Comparison of ENCODE assay signal across 18 cellular contexts in genomic region chr17:80116276-80116922, GRCh38. TPM values are rescaled to one million over a fixed set of nuclear protein-coding genes. Genes with fewer than 3 reads are reported as not detected.
DNase-seq lines count a peak whose midpoint lies in the region; ATAC-seq, FAIRE-seq and TF ChIP-seq lines count a peak whose summit lies in the region.
"Had no signal": no experiment of that assay in that cellular context is flagged by ENCODE, and none has a peak within 500 bp of the region (broad histone marks: within the 10 kb centered on the region; RNA-seq: fewer than 3 reads in every experiment).

No MANE protein-coding gene starts in this region.

- H3K36me3 ChIP-seq in bronchial epithelial cell (ENCODE audit: control insufficient read depth, insufficient read depth, low read length): no peaks in the 10 kb centered on the region
- no peaks in the 10 kb centered on the region for H3K36me3 ChIP-seq in neural progenitor cell
- H3K36me3 ChIP-seq: Peyer's patch had no signal

- H3F3A ChIP-seq in neural progenitor cell (ENCODE audit: low read depth): no peaks in the 10 kb centered on the region

- H3K4me2 ChIP-seq in neural progenitor cell: no peak overlapping the region

- H3K4me1 Mint-ChIP-seq in activated naive CD8-positive, alpha-beta T cell treated with anti-CD3 and anti-CD28 coated beads, Interleukin-2, amount 10 ng/mL, durations not matched to agents 7 days and 5 days: peaks cover 4% of the 10 kb centered on the region
- no peaks in the 10 kb centered on the region for H3K4me1 Mint-ChIP-seq in activated naive CD8-positive, alpha-beta T cell treated with anti-CD3 and anti-CD28 coated beads, Interleukin-2, amount 50 U/mL, for 24 hours
- peaks cover 14% of the 10 kb centered on the region for H3K4me1 Mint-ChIP-seq in neural progenitor cell
- H3K4me1 Mint-ChIP-seq: CD14-positive monocyte had no signal

- no peak overlapping the region for H3K27ac Mint-ChIP-seq in activated naive CD8-positive, alpha-beta T cell treated with anti-CD3 and anti-CD28 coated beads, Interleukin-2, amount 10 ng/mL, durations not matched to agents 7 days and 5 days
- H3K27ac Mint-ChIP-seq in activated naive CD8-positive, alpha-beta T cell treated with anti-CD3 and anti-CD28 coated beads, Interleukin-2, amount 50 U/mL, for 24 hours: no peak overlapping the region
- peak overlapping the region; percentile 33 for H3K27ac Mint-ChIP-seq in neural progenitor cell

- no peak overlapping the region for H2AFZ ChIP-seq in neural progenitor cell (replicated peaks)

- no peak for ATAC-seq in activated naive CD8-positive, alpha-beta T cell treated with anti-CD3 and anti-CD28 coated beads, Interleukin-2, amount 10 ng/mL, durations not matched to agents 7 days and 5 days (ENCODE audit: low read depth)
- no peak for ATAC-seq in activated naive CD8-positive, alpha-beta T cell treated with anti-CD3 and anti-CD28 coated beads, Interleukin-2, amount 50 U/mL, for 24 hours
- no peak for ATAC-seq in HG03039 (IDR thresholded peaks at IDR 0.05; ENCODE audit: unreplicated experiment)
- ATAC-seq in HG03196 (IDR thresholded peaks at IDR 0.05; ENCODE audit: unreplicated experiment): no peak

- H3K4me3 ChIP-seq in bronchial epithelial cell (ENCODE audit: low read depth, low read length) (no peak overlapping the region), neural progenitor cell (no peak overlapping the region)
- H3K4me3 ChIP-seq: Peyer's patch had no signal

- no peaks in the 10 kb centered on the region for H3K9me3 ChIP-seq in neural progenitor cell (ENCODE audit: low read depth)
- H3K9me3 ChIP-seq: Peyer's patch had no signal

- no peaks in the 10 kb centered on the region for H3K27me3 Mint-ChIP-seq in activated naive CD8-positive, alpha-beta T cell treated with anti-CD3 and anti-CD28 coated beads, Interleukin-2, amount 10 ng/mL, durations not matched to agents 7 days and 5 days
- no peaks in the 10 kb centered on the region for H3K27me3 Mint-ChIP-seq in activated naive CD8-positive, alpha-beta T cell treated with anti-CD3 and anti-CD28 coated beads, Interleukin-2, amount 50 U/mL, for 24 hours
- no peaks in the 10 kb centered on the region for H3K27me3 Mint-ChIP-seq in neural progenitor cell (ENCODE audit: insufficient read depth, low read depth)

- H3K79me2 ChIP-seq in neural progenitor cell (ENCODE audit: low read depth): no peaks in the 10 kb centered on the region

- TF ChIP-seq CTCF in bronchial epithelial cell (IDR thresholded peaks at IDR 0.05; ENCODE audit: insufficient read depth, low read length, severe bottlenecking): no peak
- no peak for TF ChIP-seq CTCF in neural progenitor cell (IDR thresholded peaks at IDR 0.05)

- FAIRE-seq in bronchial epithelial cell (lab: Jason Lieb, UNC): peak; percentile 70
- FAIRE-seq: A204.1, H54 had no signal

- no peaks in the 10 kb centered on the region for H4K20me1 ChIP-seq in neural progenitor cell (ENCODE audit: low read depth)

- H3K9ac ChIP-seq in neural progenitor cell: no peak overlapping the region

- H3K36me3 Mint-ChIP-seq in activated naive CD8-positive, alpha-beta T cell treated with anti-CD3 and anti-CD28 coated beads, Interleukin-2, amount 10 ng/mL, durations not matched to agents 7 days and 5 days: peaks cover 2% of the 10 kb centered on the region
- peaks cover 5% of the 10 kb centered on the region for H3K36me3 Mint-ChIP-seq in activated naive CD8-positive, alpha-beta T cell treated with anti-CD3 and anti-CD28 coated beads, Interleukin-2, amount 50 U/mL, for 24 hours (ENCODE audit: low read depth)
- peaks cover 20% of the 10 kb centered on the region for H3K36me3 Mint-ChIP-seq in neural progenitor cell

- H3K9me3 Mint-ChIP-seq in activated naive CD8-positive, alpha-beta T cell treated with anti-CD3 and anti-CD28 coated beads, Interleukin-2, amount 10 ng/mL, durations not matched to agents 7 days and 5 days: no peaks in the 10 kb centered on the region
- no peaks in the 10 kb centered on the region for H3K9me3 Mint-ChIP-seq in activated naive CD8-positive, alpha-beta T cell treated with anti-CD3 and anti-CD28 coated beads, Interleukin-2, amount 50 U/mL, for 24 hours
- H3K9me3 Mint-ChIP-seq in neural progenitor cell: peaks cover 11% of the 10 kb centered on the region

- peak; percentile 17 for DNase-seq in activated naive CD8-positive, alpha-beta T cell treated with anti-CD3 and anti-CD28 coated beads, Interleukin-2, amount 10 ng/mL, durations not matched to agents 7 days and 5 days
- DNase-seq in activated naive CD8-positive, alpha-beta T cell treated with anti-CD3 and anti-CD28 coated beads, Interleukin-2, amount 50 U/mL, for 24 hours: no peak
- DNase-seq in bronchial epithelial cell (ENCODE audit: low read depth) (no peak), neural progenitor cell (ENCODE audit: low spot score) (no peak), putamen (ENCODE audit: low spot score) (no peak)
- DNase-seq in activated naive CD4-positive, alpha-beta T cell treated with Interleukin-2 at 50 U/mL for 16 hours: no peak
- DNase-seq: Kasumi-1, NCI-H1417, NCI-H2029, NCI-H2171 treated with DMSO at 0.1 percent for 48 hours, NCI-H82, SHP77 had no signal

- no peak overlapping the region for H3K4me3 Mint-ChIP-seq in activated naive CD8-positive, alpha-beta T cell treated with anti-CD3 and anti-CD28 coated beads, Interleukin-2, amount 10 ng/mL, durations not matched to agents 7 days and 5 days
- H3K4me3 Mint-ChIP-seq in activated naive CD8-positive, alpha-beta T cell treated with anti-CD3 and anti-CD28 coated beads, Interleukin-2, amount 50 U/mL, for 24 hours: no peak overlapping the region
- H3K4me3 Mint-ChIP-seq in neural progenitor cell: no peak overlapping the region

- H3K27me3 ChIP-seq in bronchial epithelial cell (ENCODE audit: control insufficient read depth, insufficient read depth, low read length) (no peaks in the 10 kb centered on the region), neural progenitor cell (no peaks in the 10 kb centered on the region)
- H3K27me3 ChIP-seq: Peyer's patch had no signal

- H3K27ac ChIP-seq in neural progenitor cell: no peak overlapping the region
- H3K27ac ChIP-seq: Peyer's patch had no signal

- POLR2A ChIA-PET in activated naive CD8-positive, alpha-beta T cell treated with anti-CD3 and anti-CD28 coated beads, Interleukin-2, amount 10 ng/mL, durations not matched to agents 7 days and 5 days (lab: Charles Lee): interaction anchor here (0.5 to 1.3 kb wide), 2 partner anchors 15 to 83 kb away, joined by 3 to 6 read pairs; partner anchors contain the start of gene GAA

- H3K4me1 ChIP-seq in neural progenitor cell: peaks cover 10% of the 10 kb centered on the region

RNA-seq across cellular contexts. Expression of gene GAA, which starts 15.0 kb away (rescaled TPM):
- 10 to 100 TPM; 41.9 to 48.9 TPM for total RNA-seq in activated naive CD8-positive, alpha-beta T cell treated with anti-CD3 and anti-CD28 coated beads, Interleukin-2, amount 10 ng/mL, durations not matched to agents 7 days and 5 days
- total RNA-seq in bronchial epithelial cell (19.1 and 21.1 TPM in 2 replicates), neural progenitor cell (ENCODE audit: low replicate concordance) (15.2 and 78.3 TPM in 2 replicates)

RNA-seq across cellular contexts. Expression of gene EIF4A3, which starts 30.5 kb away (rescaled TPM):
- 100 to 1,000 TPM; 106 to 115 TPM for total RNA-seq in activated naive CD8-positive, alpha-beta T cell treated with anti-CD3 and anti-CD28 coated beads, Interleukin-2, amount 10 ng/mL, durations not matched to agents 7 days and 5 days
- total RNA-seq in bronchial epithelial cell: 101 and 176 TPM in 2 replicates
- total RNA-seq in neural progenitor cell (ENCODE audit: low replicate concordance): 89.3 and 102 TPM in 2 replicates

RNA-seq across cellular contexts. Expression of gene CARD14, which starts 53.4 kb away (rescaled TPM):
- total RNA-seq in activated naive CD8-positive, alpha-beta T cell treated with anti-CD3 and anti-CD28 coated beads, Interleukin-2, amount 10 ng/mL, durations not matched to agents 7 days and 5 days: not detected
- total RNA-seq in bronchial epithelial cell: 1.6 and 8.7 TPM in 2 replicates
- 0.56 and 0.60 TPM in 2 replicates for total RNA-seq in neural progenitor cell (ENCODE audit: low replicate concordance)
